1 cellular context compared by ENCODE assay signal in genomic region chr22:35328472-35328885, GRCh38.
TF ChIP-seq lines count a peak whose summit lies in the region.

No MANE protein-coding gene starts in this region.

TF ChIP-seq in HepG2, 621 proteins besides CTCF, POLR2A, EP300 and RAD21 (continued from another document and continues in another):
- no peak for TF ChIP-seq ZNF407 (CRISPR knock-in tag; IDR thresholded peaks at IDR 0.05; ENCODE audit: not compliant biosample characterization)
- no peak for TF ChIP-seq DMTF1 (CRISPR knock-in tag; IDR thresholded peaks at IDR 0.05)
- TF ChIP-seq MIER2 (CRISPR knock-in tag; IDR thresholded peaks at IDR 0.05) = peak; percentile 82; the same call in 1 of the 2 replicates
- TF ChIP-seq TOPORS (CRISPR knock-in tag; IDR thresholded peaks at IDR 0.05) = peak; percentile 71; the same call in 1 of the 2 replicates
- peak; percentile 57; the same call in 1 of the 2 replicates for TF ChIP-seq HHEX (CRISPR knock-in tag; IDR thresholded peaks at IDR 0.05)
- peak; percentile 91 for TF ChIP-seq SOX5 (CRISPR knock-in tag; IDR thresholded peaks at IDR 0.05; ENCODE audit: borderline replicate concordance)
- peak; percentile 66; the same call in 1 of the 2 replicates for TF ChIP-seq SNAI1 (CRISPR knock-in tag; IDR thresholded peaks at IDR 0.05; ENCODE audit: borderline replicate concordance)
- peak; percentile 71 to 91 for TF ChIP-seq NR2F1 (CRISPR knock-in tag; IDR thresholded peaks at IDR 0.05)
- peak; percentile 98 for TF ChIP-seq HDAC2 (CRISPR knock-in tag; IDR thresholded peaks at IDR 0.05)
- no peak; the same call in 1 of the 2 replicates for TF ChIP-seq SP140L (CRISPR knock-in tag; IDR thresholded peaks at IDR 0.05; ENCODE audit: borderline replicate concordance)
- TF ChIP-seq HNRNPK (IDR thresholded peaks at IDR 0.05; ENCODE audit: low read depth, low read length, poor library complexity, severe bottlenecking) = no peak
- peak; percentile 52 for TF ChIP-seq RBM22 (optimal IDR thresholded peaks at IDR 0.05; ENCODE audit: low read length)
- TF ChIP-seq ZNF333 (CRISPR knock-in tag; IDR thresholded peaks at IDR 0.05; ENCODE audit: borderline replicate concordance) = no peak; the same call in 1 of the 2 replicates
- peak; percentile 91 for TF ChIP-seq ZSCAN21 (CRISPR knock-in tag; IDR thresholded peaks at IDR 0.05; ENCODE audit: borderline replicate concordance)
- no peak for TF ChIP-seq PAWR (CRISPR knock-in tag; IDR thresholded peaks at IDR 0.05; ENCODE audit: borderline replicate concordance)
- TF ChIP-seq ARNTL (CRISPR knock-in tag; IDR thresholded peaks at IDR 0.05) = peak; percentile 98
- TF ChIP-seq SIN3B (IDR thresholded peaks at IDR 0.05; ENCODE audit: low read length) = no peak
- TF ChIP-seq RELA (CRISPR knock-in tag; IDR thresholded peaks at IDR 0.05) = peak; percentile 77; the same call in 1 of the 2 replicates
- no peak for TF ChIP-seq ZFYVE20 (CRISPR knock-in tag; IDR thresholded peaks at IDR 0.05; ENCODE audit: borderline replicate concordance, low read depth)
- TF ChIP-seq ZNF660 (CRISPR knock-in tag; IDR thresholded peaks at IDR 0.05; ENCODE audit: borderline replicate concordance, low read depth) = no peak
- no peak for TF ChIP-seq PREB (CRISPR knock-in tag; IDR thresholded peaks at IDR 0.05)
- no peak for TF ChIP-seq CENPBD1 (CRISPR knock-in tag; IDR thresholded peaks at IDR 0.05; ENCODE audit: borderline replicate concordance, low read depth)
- no peak for TF ChIP-seq PTBP1 (IDR thresholded peaks at IDR 0.05; ENCODE audit: low read depth, low read length, poor library complexity, severe bottlenecking)
- TF ChIP-seq FOSL1 (CRISPR knock-in tag; IDR thresholded peaks at IDR 0.05; ENCODE audit: borderline replicate concordance) = no peak
- TF ChIP-seq TP53 (CRISPR knock-in tag; conservative IDR thresholded peaks at IDR 0.05) = no peak; the same call in 1 of the 2 replicates
- TF ChIP-seq NCOA2 (CRISPR knock-in tag; IDR thresholded peaks at IDR 0.05) = peak; percentile 96
- peak; percentile 95 for TF ChIP-seq THRA (CRISPR knock-in tag; IDR thresholded peaks at IDR 0.05; ENCODE audit: borderline replicate concordance)
- no peak for TF ChIP-seq NFATC3 (CRISPR knock-in tag; IDR thresholded peaks at IDR 0.05)
- TF ChIP-seq ETV5 (CRISPR knock-in tag; IDR thresholded peaks at IDR 0.05; ENCODE audit: borderline replicate concordance) = peak; percentile 94
- TF ChIP-seq POGK (CRISPR knock-in tag; conservative IDR thresholded peaks at IDR 0.05) = peak; percentile 86
- TF ChIP-seq IKZF5 (CRISPR knock-in tag; IDR thresholded peaks at IDR 0.05) = peak; percentile 99
- TF ChIP-seq ELF1 (CRISPR knock-in tag; IDR thresholded peaks at IDR 0.05) = peak; percentile 72; the same call in 1 of the 2 replicates
- TF ChIP-seq ZNF691 (CRISPR knock-in tag; IDR thresholded peaks at IDR 0.05; ENCODE audit: borderline replicate concordance, low read depth) = peak; percentile 93; the same call in 1 of the 2 replicates
- no peak for TF ChIP-seq SMARCE1 (IDR thresholded peaks at IDR 0.05; ENCODE audit: borderline replicate concordance)
- peak; percentile 97 for TF ChIP-seq ZKSCAN8 (CRISPR knock-in tag; IDR thresholded peaks at IDR 0.05; ENCODE audit: borderline replicate concordance)
- peak; percentile 52; the same call in 1 of the 2 replicates for TF ChIP-seq TAF1 (CRISPR knock-in tag; IDR thresholded peaks at IDR 0.05)
- TF ChIP-seq ZMYM2 (CRISPR knock-in tag; IDR thresholded peaks at IDR 0.05) = peak; percentile 75
- no peak for TF ChIP-seq ONECUT2 (CRISPR knock-in tag; IDR thresholded peaks at IDR 0.05)
- TF ChIP-seq ZBTB25 (CRISPR knock-in tag; IDR thresholded peaks at IDR 0.05) = peak; percentile 96
- TF ChIP-seq HES4 (CRISPR knock-in tag; IDR thresholded peaks at IDR 0.05; ENCODE audit: borderline replicate concordance) = no peak
